In genomic region chr9:35111006-35111933, GRCh38 we compare ENCODE assay signal across 8 cellular contexts. TPM values are rescaled to one million over a fixed set of nuclear protein-coding genes. Genes with fewer than 3 reads are reported as not detected.
DNase-seq lines count a peak whose midpoint lies in the region; ATAC-seq lines count a peak whose summit lies in the region.

No MANE protein-coding gene starts in this region.

- POLR2A ChIA-PET in CD8-positive, alpha-beta memory T cell (lab: Charles Lee): interaction anchor here (1.6 to 1.7 kb wide), 3 partner anchors 8 to 40 kb away, joined by 4 to 7 read pairs (median 7); partner anchors contain the start of genes PIGO and STOML2

- H3K4ac ChIP-seq in mesenchymal stem cell (ENCODE audit: low read depth in 1 of 2, low read length in 2 of 2): peak overlapping the region; percentile 81 to 94

- H2BK15ac ChIP-seq in mesenchymal stem cell (ENCODE audit: low read depth, poor library complexity, severe bottlenecking): peak overlapping the region; percentile 81

- H3K4me1 ChIP-seq in CD8-positive, alpha-beta memory T cell (ENCODE audit: insufficient read depth, low read length): peaks cover 52% of the 10 kb centered on the region
- H3K4me1 ChIP-seq in endocrine pancreas (ENCODE audit: control insufficient read depth, insufficient read depth, low read length) (peaks cover 3% of the 10 kb centered on the region), mesenchymal stem cell (ENCODE audit: control insufficient read depth, insufficient read depth, low read depth, low read length) (peaks cover 32% of the 10 kb centered on the region)

- peaks cover 0 to 13% (median 0%) of the 10 kb centered on the region in 3 donors for H3K36me3 Mint-ChIP-seq in CD8-positive, alpha-beta memory T cell
- peaks cover 4% of the 10 kb centered on the region for H3K36me3 Mint-ChIP-seq in activated CD8-positive, alpha-beta memory T cell treated with anti-CD3 and anti-CD28 coated beads, Interleukin-2, amount 10 ng/mL, durations not matched to agents 7 days and 5 days

- peak overlapping the region; percentile 51 to 91 for H2BK12ac ChIP-seq in mesenchymal stem cell (ENCODE audit: low read length in 2 of 2)

- no peaks in the 10 kb centered on the region for H3K36me3 ChIP-seq in CD8-positive, alpha-beta memory T cell (ENCODE audit: insufficient read depth, low read length)
- H3K36me3 ChIP-seq in endocrine pancreas (ENCODE audit: control insufficient read depth, insufficient read depth, low read length) (no peaks in the 10 kb centered on the region), mesenchymal stem cell (ENCODE audit: control insufficient read depth in 1 of 2, insufficient read depth in 2 of 2, low read depth in 1 of 2, low read length in 2 of 2) (peaks cover 29 to 33% of the 10 kb centered on the region in 2 experiments)

- H3K27ac Mint-ChIP-seq in CD8-positive, alpha-beta memory T cell: peak overlapping the region; percentile 75 to 96 (median 90)
- peak overlapping the region; percentile 82 for H3K27ac Mint-ChIP-seq in activated CD8-positive, alpha-beta memory T cell treated with anti-CD3 and anti-CD28 coated beads, Interleukin-2, amount 10 ng/mL, durations not matched to agents 7 days and 5 days

- CTCF ChIA-PET in CD8-positive, alpha-beta memory T cell (lab: Charles Lee): interaction anchor here (1.2 to 1.6 kb wide), 4 partner anchors 9 to 492 kb away, joined by 5 to 7 read pairs (median 6); partner anchors contain the start of genes PIGO, STOML2 and VCP
- CTCF ChIA-PET in activated CD8-positive, alpha-beta memory T cell treated with anti-CD3 and anti-CD28 coated beads, Interleukin-2, amount 10 ng/mL, durations not matched to agents 7 days and 5 days (lab: Charles Lee): interaction anchor here (0.8 to 8.4 kb wide), 7 partner anchors 8 to 370 kb away, joined by 3 to 44 read pairs (median 5); partner anchors contain the start of genes FANCG, PIGO, STOML2 and VCP

- H3K9ac ChIP-seq in endocrine pancreas (ENCODE audit: control insufficient read depth, insufficient read depth, low read length) (peak overlapping the region; percentile 92), mesenchymal stem cell (ENCODE audit: low read length) (peak overlapping the region; percentile 99)

- H3K27me3 Mint-ChIP-seq in CD8-positive, alpha-beta memory T cell: peaks cover 0 to 1% of the 10 kb centered on the region in 2 donors
- H3K27me3 Mint-ChIP-seq in activated CD8-positive, alpha-beta memory T cell treated with anti-CD3 and anti-CD28 coated beads, Interleukin-2, amount 10 ng/mL, durations not matched to agents 7 days and 5 days: no peaks in the 10 kb centered on the region

- peak overlapping the region; percentile 95 for H3K4me2 ChIP-seq in mesenchymal stem cell (ENCODE audit: low read length, poor library complexity, severe bottlenecking)

- peaks cover 53 to 64% (median 60%) of the 10 kb centered on the region in 3 donors for H3K4me1 Mint-ChIP-seq in CD8-positive, alpha-beta memory T cell
- peaks cover 41% of the 10 kb centered on the region for H3K4me1 Mint-ChIP-seq in activated CD8-positive, alpha-beta memory T cell treated with anti-CD3 and anti-CD28 coated beads, Interleukin-2, amount 10 ng/mL, durations not matched to agents 7 days and 5 days

- H3K4me3 ChIP-seq in CD8-positive, alpha-beta memory T cell (ENCODE audit: low read length): peak overlapping the region; percentile 74
- peak overlapping the region; percentile 57 for H3K4me3 ChIP-seq in endocrine pancreas (ENCODE audit: control insufficient read depth, insufficient read depth, low read length)
- peak overlapping the region; percentile 91 to 97 for H3K4me3 ChIP-seq in mesenchymal stem cell (ENCODE audit: insufficient read depth in 1 of 2, low read depth in 1 of 2, low read length in 2 of 2)

- H3K18ac ChIP-seq in mesenchymal stem cell (ENCODE audit: low read depth in 1 of 2, low read length in 2 of 2): peak overlapping the region; percentile 81 to 94

- H2AFZ ChIP-seq in mesenchymal stem cell (ENCODE audit: low read depth, low read length): peak overlapping the region; percentile 15

- peak overlapping the region in 1 of 2 experiments; percentile 34 for H3K23ac ChIP-seq in mesenchymal stem cell (ENCODE audit: low read length in 2 of 2)

- ATAC-seq in GM21367 (IDR thresholded peaks at IDR 0.05; ENCODE audit: unreplicated experiment): peak; percentile 57
- peak; percentile 74 for ATAC-seq in activated CD8-positive, alpha-beta memory T cell treated with anti-CD3 and anti-CD28 coated beads, Interleukin-2, amount 10 ng/mL, durations not matched to agents 7 days and 5 days

- peak overlapping the region; percentile 93 for H2BK5ac ChIP-seq in mesenchymal stem cell (ENCODE audit: low read depth, low read length, poor library complexity, severe bottlenecking)

- 1% methylated on average over 57 of the region's 57 CpGs for WGBS in mesenchymal stem cell

- peak overlapping the region; percentile 79 for H4K8ac ChIP-seq in mesenchymal stem cell (ENCODE audit: low read length)

- peak overlapping the region; percentile 87 for H2BK120ac ChIP-seq in mesenchymal stem cell (ENCODE audit: low read depth, low read length)

- H3K27me3 ChIP-seq in CD8-positive, alpha-beta memory T cell (ENCODE audit: insufficient read depth, low read length, poor library complexity, severe bottlenecking): no peaks in the 10 kb centered on the region
- H3K27me3 ChIP-seq in endocrine pancreas (ENCODE audit: control insufficient read depth, insufficient read depth, low read length) (no peaks in the 10 kb centered on the region), mesenchymal stem cell (ENCODE audit: control insufficient read depth in 1 of 2, insufficient read depth in 1 of 2, low read length in 2 of 2) (no peaks in the 10 kb centered on the region)

- no peaks in the 10 kb centered on the region for H3K9me3 Mint-ChIP-seq in CD8-positive, alpha-beta memory T cell
- H3K9me3 Mint-ChIP-seq in activated CD8-positive, alpha-beta memory T cell treated with anti-CD3 and anti-CD28 coated beads, Interleukin-2, amount 10 ng/mL, durations not matched to agents 7 days and 5 days (ENCODE audit: low read depth): no peaks in the 10 kb centered on the region

- peak overlapping the region; percentile 73 to 92 (median 81) for H3K4me3 Mint-ChIP-seq in CD8-positive, alpha-beta memory T cell
- H3K4me3 Mint-ChIP-seq in activated CD8-positive, alpha-beta memory T cell treated with anti-CD3 and anti-CD28 coated beads, Interleukin-2, amount 10 ng/mL, durations not matched to agents 7 days and 5 days: peak overlapping the region; percentile 60

- H3K27ac ChIP-seq in CD8-positive, alpha-beta memory T cell (ENCODE audit: low read depth, low read length): peak overlapping the region; percentile 80
- peak overlapping the region; percentile 87 for H3K27ac ChIP-seq in mesenchymal stem cell (ENCODE audit: low read length, poor library complexity, severe bottlenecking)

- H3K9me3 ChIP-seq in CD8-positive, alpha-beta memory T cell (ENCODE audit: low read length): no peaks in the 10 kb centered on the region
- H3K9me3 ChIP-seq in endocrine pancreas (ENCODE audit: control insufficient read depth, low read length) (no peaks in the 10 kb centered on the region), mesenchymal stem cell (ENCODE audit: control insufficient read depth, low read length) (no peaks in the 10 kb centered on the region)

- DNase-seq in CD8-positive, alpha-beta memory T cell: peak; percentile 91 to 98 (median 93)
- DNase-seq in HT1080 (ENCODE audit: low read depth) (peak; percentile 95), NOMO-1 (lab: John Stamatoyannopoulos, UW; ENCODE audit: unreplicated experiment in 2 of 2) (peak; percentile 99), mesenchymal stem cell (peak; percentile 99)
- DNase-seq in activated CD8-positive, alpha-beta memory T cell treated with anti-CD3 and anti-CD28 coated beads, Interleukin-2, amount 10 ng/mL, durations not matched to agents 7 days and 5 days: peak; percentile 99
- DNase-seq in stimulated activated CD8-positive, alpha-beta memory T cell treated with anti-CD3 and anti-CD28 coated beads, Interleukin-12 subunit alpha, Interleukin-12 subunit beta, amount 100 ng/mL, for 24 hours (ENCODE audit: extremely low read depth): peak; percentile 93

- peak overlapping the region; percentile 83 for H4K91ac ChIP-seq in mesenchymal stem cell (ENCODE audit: low read length)

- peak overlapping the region; percentile 93 for H2AK5ac ChIP-seq in mesenchymal stem cell (ENCODE audit: low read length, severe bottlenecking)

- H3K79me1 ChIP-seq in mesenchymal stem cell (replicated peaks; ENCODE audit: low read length, poor library complexity, severe bottlenecking): peaks cover 32% of the 10 kb centered on the region

- H3K14ac ChIP-seq in mesenchymal stem cell (ENCODE audit: low read length in 2 of 2): peak overlapping the region in 1 of 2 experiments; percentile 73

RNA-seq across cellular contexts. Expression of gene ATOSB, which starts 4.4 kb away (rescaled TPM):
- total RNA-seq in CD8-positive, alpha-beta memory T cell: 1 to 10 TPM; 4.4 to 6.3 TPM
- 6.4 TPM for polyA plus RNA-seq in CD8-positive, alpha-beta memory T cell
- 10.9 and 13.9 TPM in 2 replicates for total RNA-seq in HT1080 (2014; rRNA removed; shearing (Covaris generic))
- 23.4 and 23.7 TPM in 2 replicates for polyA plus RNA-seq in HT1080 (2015; cell fraction: cytosol; rRNA removed)
- 30.7 and 42.4 TPM in 2 replicates for polyA plus RNA-seq in HT1080 (2015; cell fraction: nucleus; rRNA removed)
- total RNA-seq in activated CD8-positive, alpha-beta memory T cell treated with anti-CD3 and anti-CD28 coated beads, Interleukin-2, amount 10 ng/mL, durations not matched to agents 7 days and 5 days: 10 to 100 TPM; 15.9 to 17.1 TPM
- 43.5 TPM for polyA plus RNA-seq in mesenchymal stem cell (2013, experiment 1 of 2)
- 43.3 TPM for polyA plus RNA-seq in mesenchymal stem cell (2013, experiment 2 of 2)

RNA-seq across cellular contexts. Expression of gene STOML2, which starts 8.3 kb away (rescaled TPM):
- total RNA-seq in CD8-positive, alpha-beta memory T cell: 100 to 1,000 TPM; 258 to 271 TPM
- 88.9 TPM for polyA plus RNA-seq in CD8-positive, alpha-beta memory T cell
- total RNA-seq in HT1080 (2014; rRNA removed; shearing (Covaris generic)): 286 and 296 TPM in 2 replicates
- polyA plus RNA-seq in HT1080 (2015; cell fraction: cytosol; rRNA removed): 237 and 268 TPM in 2 replicates
- polyA plus RNA-seq in HT1080 (2015; cell fraction: nucleus; rRNA removed): 125 and 128 TPM in 2 replicates
- 100 to 1,000 TPM; 145 to 169 TPM for total RNA-seq in activated CD8-positive, alpha-beta memory T cell treated with anti-CD3 and anti-CD28 coated beads, Interleukin-2, amount 10 ng/mL, durations not matched to agents 7 days and 5 days
- 95.3 TPM for polyA plus RNA-seq in mesenchymal stem cell (2013, experiment 1 of 2)
- 89.1 TPM for polyA plus RNA-seq in mesenchymal stem cell (2013, experiment 2 of 2)

RNA-seq across cellular contexts. Expression of gene PIGO, which starts 14.9 kb away (rescaled TPM):
- total RNA-seq in CD8-positive, alpha-beta memory T cell: 10 to 100 TPM; 31.7 to 32.1 TPM
- 26.4 TPM for polyA plus RNA-seq in CD8-positive, alpha-beta memory T cell
- total RNA-seq in HT1080 (2014; rRNA removed; shearing (Covaris generic)): 26.1 and 27.5 TPM in 2 replicates
- 19.6 and 23.5 TPM in 2 replicates for polyA plus RNA-seq in HT1080 (2015; cell fraction: cytosol; rRNA removed)
- 67.4 and 86.8 TPM in 2 replicates for polyA plus RNA-seq in HT1080 (2015; cell fraction: nucleus; rRNA removed)
- 10 to 100 TPM; 28.5 to 31.6 TPM for total RNA-seq in activated CD8-positive, alpha-beta memory T cell treated with anti-CD3 and anti-CD28 coated beads, Interleukin-2, amount 10 ng/mL, durations not matched to agents 7 days and 5 days
- polyA plus RNA-seq in mesenchymal stem cell (2013, experiment 1 of 2): 14.0 TPM
- polyA plus RNA-seq in mesenchymal stem cell (2013, experiment 2 of 2): 14.1 TPM

RNA-seq across cellular contexts. Expression of gene FANCG, which starts 31.5 kb away (rescaled TPM):
- 10 to 100 TPM; 90.6 to 95.4 TPM for total RNA-seq in CD8-positive, alpha-beta memory T cell
- polyA plus RNA-seq in CD8-positive, alpha-beta memory T cell: 10.0 TPM
- total RNA-seq in HT1080 (2014; rRNA removed; shearing (Covaris generic)): 49.5 and 52.2 TPM in 2 replicates
- polyA plus RNA-seq in HT1080 (2015; cell fraction: cytosol; rRNA removed): 23.7 and 31.6 TPM in 2 replicates
- polyA plus RNA-seq in HT1080 (2015; cell fraction: nucleus; rRNA removed): 77.3 and 94.7 TPM in 2 replicates
- total RNA-seq in activated CD8-positive, alpha-beta memory T cell treated with anti-CD3 and anti-CD28 coated beads, Interleukin-2, amount 10 ng/mL, durations not matched to agents 7 days and 5 days: 100 to 1,000 TPM; 121 to 141 TPM
- 5.8 TPM for polyA plus RNA-seq in mesenchymal stem cell (2013, experiment 1 of 2)
- 6.7 TPM for polyA plus RNA-seq in mesenchymal stem cell (2013, experiment 2 of 2)

RNA-seq across cellular contexts. Expression of gene VCP, which starts 38.8 kb away (rescaled TPM):
- total RNA-seq in CD8-positive, alpha-beta memory T cell: 100 to 1,000 TPM; 309 to 323 TPM
- polyA plus RNA-seq in CD8-positive, alpha-beta memory T cell: 195 TPM
- 396 and 426 TPM in 2 replicates for total RNA-seq in HT1080 (2014; rRNA removed; shearing (Covaris generic))
- polyA plus RNA-seq in HT1080 (2015; cell fraction: cytosol; rRNA removed): 152 and 162 TPM in 2 replicates
- polyA plus RNA-seq in HT1080 (2015; cell fraction: nucleus; rRNA removed): 535 and 558 TPM in 2 replicates
- total RNA-seq in activated CD8-positive, alpha-beta memory T cell treated with anti-CD3 and anti-CD28 coated beads, Interleukin-2, amount 10 ng/mL, durations not matched to agents 7 days and 5 days: 100 to 1,000 TPM; 222 to 298 TPM
- 135 TPM for polyA plus RNA-seq in mesenchymal stem cell (2013, experiment 1 of 2)
- 128 TPM for polyA plus RNA-seq in mesenchymal stem cell (2013, experiment 2 of 2)

Comparison
In these comparisons a context has a peak if more than half of its experiments do, and no peak if none do; other contexts are left out.
1. Peak in every context shown above with its lines: DNase-seq, ATAC-seq, H3K4me3 ChIP-seq and H3K27ac ChIP-seq.